ENCODE assay signal across 22 cellular contexts in genomic region chr2:63737085-63737701, GRCh38.
DNase-seq lines count a peak whose midpoint lies in the region; ATAC-seq and TF ChIP-seq lines count a peak whose summit lies in the region.
"Had no signal": no experiment of that assay in that cellular context is flagged by ENCODE, and none has a peak within 500 bp of the region (broad histone marks: within the 10 kb centered on the region; RNA-seq: fewer than 3 reads in every experiment).

No MANE protein-coding gene starts in this region.

- DNase-seq in HFFc6 (no peak), WTC11 (ENCODE audit: low spot score) (no peak), hepatocyte (ENCODE audit: low spot score) (no peak), lower lobe of right lung (no peak), NCI-H2107 treated with DMSO at 0.1 percent for 48 hours (lab: John Stamatoyannopoulos, UW; ENCODE audit: unreplicated experiment) (no peak)
- DNase-seq in naive thymus-derived CD8-positive, alpha-beta T cell = no peak
- DNase-seq: activated CD4-positive, alpha-beta T cell treated with anti-CD3 and anti-CD28 coated beads for 36 hours; activated CD8-positive, alpha-beta memory T cell treated with anti-CD3 and anti-CD28 coated beads, Interleukin-2, amount 50 U/mL, for 48 hours; activated gamma-delta T cell treated with Interleukin-2 at 50 U/mL for 16 hours; brain microvascular endothelial cell; COR-L47; esophagus squamous epithelium; heart right ventricle; islet precursor cell; NCI-H146; NCI-H446; SHP77 treated with DMSO at 0.1 percent for 48 hours; stimulated activated naive CD8-positive, alpha-beta T cell treated with anti-CD3 and anti-CD28 coated beads, Interleukin-15, amount 100 ng/mL, for 72 hours; T1000 had no signal

- POLR2A ChIA-PET in WTC11 (lab: Charles Lee) = no interaction called here
- POLR2A ChIA-PET in naive thymus-derived CD8-positive, alpha-beta T cell (lab: Charles Lee) = no interaction called here

- H3K4me1 Mint-ChIP-seq in HFFc6 (ENCODE audit: low read depth) (peaks cover 67% of the 10 kb centered on the region), WTC11 (peaks cover 15% of the 10 kb centered on the region)
- H3K4me1 Mint-ChIP-seq in naive thymus-derived CD8-positive, alpha-beta T cell = peaks cover 0 to 2% (median 0%) of the 10 kb centered on the region in 4 donors
- H3K4me1 Mint-ChIP-seq: stimulated activated naive CD8-positive, alpha-beta T cell treated with anti-CD3 and anti-CD28 coated beads, Interleukin-15, amount 100 ng/mL, for 72 hours had no signal

- H3K27me3 ChIP-seq in hepatocyte (no peaks in the 10 kb centered on the region), skeletal muscle tissue (ENCODE audit: control insufficient read depth in 3 of 3, insufficient read depth in 3 of 3, low read length in 3 of 3) (no peaks in the 10 kb centered on the region), lower lobe of right lung (ENCODE audit: low read depth) (no peaks in the 10 kb centered on the region)
- H3K27me3 ChIP-seq: brain microvascular endothelial cell, esophagus squamous epithelium, heart right ventricle had no signal

- no peaks in the 10 kb centered on the region for H3K79me2 ChIP-seq in hepatocyte

- TF ChIP-seq CTCF in HFFc6 (IDR thresholded peaks at IDR 0.05) (no peak), WTC11 (IDR thresholded peaks at IDR 0.05) (no peak), hepatocyte (IDR thresholded peaks at IDR 0.05; ENCODE audit: poor library complexity) (no peak), lower lobe of right lung (IDR thresholded peaks at IDR 0.05) (no peak)

- intact Hi-C loops in lower lobe of right lung (cut with DNase I) = no loop called here

- no peak overlapping the region for H3K4me3 ChIP-seq in hepatocyte
- no peak overlapping the region for H3K4me3 ChIP-seq in skeletal muscle tissue (ENCODE audit: low read length in 3 of 3)
- H3K4me3 ChIP-seq in lower lobe of right lung = no peak overlapping the region
- H3K4me3 ChIP-seq: esophagus squamous epithelium, GM12878, heart right ventricle had no signal

- H4K20me1 ChIP-seq in hepatocyte (ENCODE audit: insufficient read depth, poor library complexity, severe bottlenecking) = no peaks in the 10 kb centered on the region

- no peaks in the 10 kb centered on the region for H3K9me3 Mint-ChIP-seq in HFFc6
- peaks cover 4% of the 10 kb centered on the region for H3K9me3 Mint-ChIP-seq in WTC11
- no peaks in the 10 kb centered on the region for H3K9me3 Mint-ChIP-seq in naive thymus-derived CD8-positive, alpha-beta T cell
- H3K9me3 Mint-ChIP-seq: stimulated activated naive CD8-positive, alpha-beta T cell treated with anti-CD3 and anti-CD28 coated beads, Interleukin-15, amount 100 ng/mL, for 72 hours had no signal

- H3K9ac ChIP-seq in skeletal muscle tissue (ENCODE audit: low read depth in 1 of 3, low read length in 3 of 3) = no peak overlapping the region

- H3K4me1 ChIP-seq in hepatocyte (ENCODE audit: insufficient read depth) (peaks cover 28% of the 10 kb centered on the region), skeletal muscle tissue (ENCODE audit: control insufficient read depth in 3 of 3, insufficient read depth in 3 of 3, low read length in 3 of 3) (peaks cover 17 to 22% (median 18%) of the 10 kb centered on the region in 3 donors), lower lobe of right lung (peaks cover 6% of the 10 kb centered on the region)

- H2AFZ ChIP-seq in hepatocyte = no peak overlapping the region

- H3K27me3 Mint-ChIP-seq in HFFc6 (ENCODE audit: insufficient read depth) = no peaks in the 10 kb centered on the region
- no peaks in the 10 kb centered on the region for H3K27me3 Mint-ChIP-seq in WTC11 (ENCODE audit: low read depth)
- peaks cover 0 to 3% (median 0%) of the 10 kb centered on the region in 5 donors for H3K27me3 Mint-ChIP-seq in naive thymus-derived CD8-positive, alpha-beta T cell
- H3K27me3 Mint-ChIP-seq: activated CD4-positive, alpha-beta T cell treated with anti-CD3 and anti-CD28 coated beads for 36 hours; stimulated activated naive CD8-positive, alpha-beta T cell treated with anti-CD3 and anti-CD28 coated beads, Interleukin-15, amount 100 ng/mL, for 72 hours had no signal

- H3K36me3 ChIP-seq in hepatocyte (replicated peaks; ENCODE audit: insufficient read depth, low read depth) (no peaks in the 10 kb centered on the region), skeletal muscle tissue (ENCODE audit: control insufficient read depth in 3 of 3, insufficient read depth in 3 of 3, low read length in 3 of 3) (no peaks in the 10 kb centered on the region), lower lobe of right lung (no peaks in the 10 kb centered on the region)
- H3K36me3 ChIP-seq: brain microvascular endothelial cell, esophagus squamous epithelium, heart right ventricle had no signal

- H3K36me3 Mint-ChIP-seq in HFFc6 (ENCODE audit: low read depth) = no peaks in the 10 kb centered on the region
- no peaks in the 10 kb centered on the region for H3K36me3 Mint-ChIP-seq in WTC11
- no peaks in the 10 kb centered on the region for H3K36me3 Mint-ChIP-seq in naive thymus-derived CD8-positive, alpha-beta T cell

- H3K4me3 Mint-ChIP-seq in HFFc6 (peak overlapping the region; percentile 41; the same call in 1 of the 2 replicates), WTC11 (no peak overlapping the region)
- no peak overlapping the region for H3K4me3 Mint-ChIP-seq in naive thymus-derived CD8-positive, alpha-beta T cell
- H3K4me3 Mint-ChIP-seq: activated CD4-positive, alpha-beta T cell treated with anti-CD3 and anti-CD28 coated beads for 36 hours; stimulated activated naive CD8-positive, alpha-beta T cell treated with anti-CD3 and anti-CD28 coated beads, Interleukin-15, amount 100 ng/mL, for 72 hours had no signal

- peak overlapping the region; percentile 72 for H3K27ac Mint-ChIP-seq in HFFc6
- H3K27ac Mint-ChIP-seq in WTC11 = no peak overlapping the region
- H3K27ac Mint-ChIP-seq in naive thymus-derived CD8-positive, alpha-beta T cell = peak overlapping the region in 1 of 10 donors; percentile 54
- H3K27ac Mint-ChIP-seq: activated CD4-positive, alpha-beta T cell treated with anti-CD3 and anti-CD28 coated beads for 36 hours; stimulated activated naive CD8-positive, alpha-beta T cell treated with anti-CD3 and anti-CD28 coated beads, Interleukin-15, amount 100 ng/mL, for 72 hours had no signal

- ATAC-seq in WTC11 = no peak
- no peak for ATAC-seq in lower lobe of right lung
- no peak for ATAC-seq in naive thymus-derived CD8-positive, alpha-beta T cell
- no peak for ATAC-seq in HG03439 (IDR thresholded peaks at IDR 0.05; ENCODE audit: unreplicated experiment)
- ATAC-seq: GM12878 had no signal

- CTCF ChIA-PET in WTC11 (lab: Charles Lee) = no interaction called here

- no peak overlapping the region for H3K4me2 ChIP-seq in hepatocyte

- no peaks in the 10 kb centered on the region for H3K9me3 ChIP-seq in hepatocyte (ENCODE audit: low read depth)
- no peaks in the 10 kb centered on the region for H3K9me3 ChIP-seq in skeletal muscle tissue (ENCODE audit: control insufficient read depth in 3 of 3, low read length in 3 of 3)
- no peaks in the 10 kb centered on the region for H3K9me3 ChIP-seq in lower lobe of right lung
- H3K9me3 ChIP-seq: esophagus squamous epithelium had no signal

- H3K9me2 ChIP-seq in hepatocyte (replicated peaks; ENCODE audit: insufficient read depth) = no peaks in the 10 kb centered on the region

- peak overlapping the region; percentile 33 for H3K27ac ChIP-seq in hepatocyte
- H3K27ac ChIP-seq in skeletal muscle tissue (ENCODE audit: low read depth, low read length) = peak overlapping the region; percentile 41
- H3K27ac ChIP-seq in lower lobe of right lung = no peak overlapping the region

TF ChIP-seq in WTC11, 78 proteins besides CTCF, POLR2A, EP300 and RAD21:
- TF ChIP-seq PRRX2 (CRISPR knock-in tag; IDR thresholded peaks at IDR 0.05) (no peak), GABPB1 (CRISPR knock-in tag; IDR thresholded peaks at IDR 0.05) (peak; percentile 89)
